19 cellular contexts compared by ENCODE assay signal in the genomic region with DNA sequence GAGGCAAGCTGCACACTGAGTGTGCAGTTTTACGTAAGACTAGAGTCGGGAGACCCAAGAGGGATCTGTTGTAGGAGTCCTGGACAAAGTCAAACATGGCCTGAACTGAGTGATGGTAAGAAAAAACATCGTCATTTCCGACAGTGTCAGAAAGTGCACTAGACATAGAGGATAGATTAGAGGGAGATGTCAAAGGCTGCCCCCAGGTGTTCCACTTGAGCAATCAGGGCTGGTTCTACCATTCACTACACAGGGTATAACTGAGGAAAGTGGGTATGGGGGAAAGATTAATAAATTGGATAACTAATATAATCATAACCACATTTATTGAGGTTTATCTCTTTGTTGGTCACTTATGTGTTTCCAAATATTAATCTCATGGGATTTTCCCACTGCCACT.
"Had no signal": no experiment of that assay in that cellular context is flagged by ENCODE, and none has a peak within 500 bp of the region (broad histone marks: within the 10 kb centered on the region; RNA-seq: fewer than 3 reads in every experiment).

No MANE protein-coding gene starts in this region.

- DNase-seq: activated CD4-positive, alpha-beta memory T cell treated with anti-CD3 and anti-CD28 coated beads, Interleukin-2, amount 10 ng/mL, durations not matched to agents 7 days and 5 days; activated CD4-positive, alpha-beta T cell treated with anti-CD3 and anti-CD28 coated beads for 36 hours; activated CD8-positive, alpha-beta memory T cell treated with anti-CD3 and anti-CD28 coated beads, Interleukin-2, amount 10 ng/mL, durations not matched to agents 7 days and 5 days; activated naive CD4-positive, alpha-beta T cell; activated naive CD8-positive, alpha-beta T cell treated with anti-CD3 and anti-CD28 coated beads for 36 hours; amniotic stem cell; effector CD4-positive, alpha-beta T cell; hypothalamus; lower lobe of right lung; occipital lobe; posterior cingulate gyrus; stimulated activated CD4-positive, alpha-beta T cell treated with anti-CD3 and anti-CD28 coated beads, Interleukin-12 subunit alpha, Interleukin-12 subunit beta, amount 100 ng/mL, for 4 hours; stimulated activated CD4-positive, alpha-beta T cell treated with anti-CD3 and anti-CD28 coated beads, Interleukin-1b, Interleukin-23, amount 100 ng/mL, for 48 hours; stimulated activated naive CD4-positive, alpha-beta T cell treated with Interleukin-2 at 50 U/mL for 16 hours; thyroid gland had no signal

- H3K27me3 Mint-ChIP-seq: activated CD4-positive, alpha-beta memory T cell treated with anti-CD3 and anti-CD28 coated beads, Interleukin-2, amount 10 ng/mL, durations not matched to agents 7 days and 5 days; activated CD4-positive, alpha-beta T cell treated with anti-CD3 and anti-CD28 coated beads for 36 hours; activated CD8-positive, alpha-beta memory T cell treated with anti-CD3 and anti-CD28 coated beads, Interleukin-2, amount 10 ng/mL, durations not matched to agents 7 days and 5 days; activated T-helper 17 cell treated with anti-CD3 and anti-CD28 coated beads, Interleukin-2, amount 50 U/mL, for 72 hours had no signal

- H3K4me1 ChIP-seq: lower lobe of right lung, thyroid gland had no signal

- H3K4me1 Mint-ChIP-seq: activated CD4-positive, alpha-beta memory T cell treated with anti-CD3 and anti-CD28 coated beads, Interleukin-2, amount 10 ng/mL, durations not matched to agents 7 days and 5 days; activated CD4-positive, alpha-beta T cell treated with anti-CD3 and anti-CD28 coated beads for 36 hours; activated CD8-positive, alpha-beta memory T cell treated with anti-CD3 and anti-CD28 coated beads, Interleukin-2, amount 10 ng/mL, durations not matched to agents 7 days and 5 days; activated naive CD8-positive, alpha-beta T cell treated with anti-CD3 and anti-CD28 coated beads for 36 hours; activated T-helper 17 cell treated with anti-CD3 and anti-CD28 coated beads, Interleukin-2, amount 50 U/mL, for 72 hours; nephron had no signal

- H3K4me3 Mint-ChIP-seq: activated CD4-positive, alpha-beta memory T cell treated with anti-CD3 and anti-CD28 coated beads, Interleukin-2, amount 10 ng/mL, durations not matched to agents 7 days and 5 days; activated CD4-positive, alpha-beta T cell treated with anti-CD3 and anti-CD28 coated beads for 36 hours; activated CD8-positive, alpha-beta memory T cell treated with anti-CD3 and anti-CD28 coated beads, Interleukin-2, amount 10 ng/mL, durations not matched to agents 7 days and 5 days; activated naive CD8-positive, alpha-beta T cell treated with anti-CD3 and anti-CD28 coated beads for 36 hours; activated T-helper 17 cell treated with anti-CD3 and anti-CD28 coated beads, Interleukin-2, amount 50 U/mL, for 72 hours; mesothelial cell of epicardium; nephron had no signal

- H3K9me3 ChIP-seq: esophagus muscularis mucosa, lower lobe of right lung, thyroid gland had no signal

- H3K4me3 ChIP-seq: esophagus muscularis mucosa, lower lobe of right lung, thyroid gland had no signal

- H3K27ac Mint-ChIP-seq: activated CD4-positive, alpha-beta memory T cell treated with anti-CD3 and anti-CD28 coated beads, Interleukin-2, amount 10 ng/mL, durations not matched to agents 7 days and 5 days; activated CD4-positive, alpha-beta T cell treated with anti-CD3 and anti-CD28 coated beads for 36 hours; activated CD8-positive, alpha-beta memory T cell treated with anti-CD3 and anti-CD28 coated beads, Interleukin-2, amount 10 ng/mL, durations not matched to agents 7 days and 5 days; activated naive CD8-positive, alpha-beta T cell treated with anti-CD3 and anti-CD28 coated beads for 36 hours; activated T-helper 17 cell treated with anti-CD3 and anti-CD28 coated beads, Interleukin-2, amount 50 U/mL, for 72 hours; mesothelial cell of epicardium had no signal

- H3K36me3 Mint-ChIP-seq: activated CD8-positive, alpha-beta memory T cell treated with anti-CD3 and anti-CD28 coated beads, Interleukin-2, amount 10 ng/mL, durations not matched to agents 7 days and 5 days; activated naive CD8-positive, alpha-beta T cell treated with anti-CD3 and anti-CD28 coated beads for 36 hours; mesothelial cell of epicardium had no signal

- H3K36me3 ChIP-seq: esophagus muscularis mucosa, lower lobe of right lung, thyroid gland had no signal

- H3K27ac ChIP-seq: esophagus muscularis mucosa, lower lobe of right lung, thyroid gland had no signal

- H3K27me3 ChIP-seq: esophagus muscularis mucosa, thyroid gland had no signal

- H3K9me3 Mint-ChIP-seq: activated naive CD8-positive, alpha-beta T cell treated with anti-CD3 and anti-CD28 coated beads for 36 hours; activated T-helper 17 cell treated with anti-CD3 and anti-CD28 coated beads, Interleukin-2, amount 50 U/mL, for 72 hours; nephron had no signal

- ATAC-seq: activated CD4-positive, alpha-beta T cell treated with anti-CD3 and anti-CD28 coated beads for 36 hours; activated CD8-positive, alpha-beta memory T cell treated with anti-CD3 and anti-CD28 coated beads, Interleukin-2, amount 10 ng/mL, durations not matched to agents 7 days and 5 days; activated T-helper 17 cell treated with anti-CD3 and anti-CD28 coated beads, Interleukin-2, amount 50 U/mL, for 72 hours; lower lobe of right lung had no signal
